Comparison of ENCODE assay signal across 8 cellular contexts in genomic region chr16:70437017-70437581, GRCh38. TPM values are rescaled to one million over a fixed set of nuclear protein-coding genes. Genes with fewer than 3 reads are reported as not detected.
DNase-seq lines count a peak whose midpoint lies in the region; TF ChIP-seq lines count a peak whose summit lies in the region.

No MANE protein-coding gene starts in this region.

- peak overlapping the region; percentile 95 for H3K27ac Mint-ChIP-seq in activated T-cell treated with anti-CD3 and anti-CD28 coated beads, Interleukin-2, amount 50 U/mL, for 24 hours

- peak overlapping the region; percentile 95 for H3K4me3 Mint-ChIP-seq in activated T-cell treated with anti-CD3 and anti-CD28 coated beads, Interleukin-2, amount 50 U/mL, for 24 hours

- H2AFZ ChIP-seq in fibroblast of lung (ENCODE audit: low read length), result no peak overlapping the region

- TF ChIP-seq POLR2A in Peyer's patch (IDR thresholded peaks at IDR 0.05), result no peak

- H3K27me3 ChIP-seq in fibroblast of lung (ENCODE audit: control insufficient read depth, insufficient read depth, low read length), result no peaks in the 10 kb centered on the region
- no peaks in the 10 kb centered on the region for H3K27me3 ChIP-seq in Peyer's patch

- H3K9me3 ChIP-seq in fibroblast of lung (ENCODE audit: control insufficient read depth, insufficient read depth, low read depth, low read length), result no peaks in the 10 kb centered on the region
- H3K9me3 ChIP-seq in Peyer's patch, result no peaks in the 10 kb centered on the region

- H3K79me2 ChIP-seq in fibroblast of lung (ENCODE audit: control insufficient read depth, insufficient read depth, low read length), result peaks cover 22% of the 10 kb centered on the region

- peaks cover 4% of the 10 kb centered on the region for H3K36me3 ChIP-seq in fibroblast of lung (ENCODE audit: control insufficient read depth, insufficient read depth, low read length)
- no peaks in the 10 kb centered on the region for H3K36me3 ChIP-seq in Peyer's patch

- POLR2A ChIA-PET in RWPE1 (lab: Yijun Ruan, JAX; ENCODE audit: low non-redundant PET), result no interaction called here

- peaks cover 63% of the 10 kb centered on the region for H3K4me1 Mint-ChIP-seq in activated T-cell treated with anti-CD3 and anti-CD28 coated beads, Interleukin-2, amount 50 U/mL, for 24 hours (ENCODE audit: low read depth)

- peaks cover 20% of the 10 kb centered on the region for H3K36me3 Mint-ChIP-seq in activated T-cell treated with anti-CD3 and anti-CD28 coated beads, Interleukin-2, amount 50 U/mL, for 24 hours (ENCODE audit: low read depth)

- peak overlapping the region; percentile 100 for H3K4me2 ChIP-seq in fibroblast of lung (ENCODE audit: extremely low read depth, insufficient read depth, low read length)

- H3K27ac ChIP-seq in RWPE1 (peak overlapping the region; percentile 80), fibroblast of lung (ENCODE audit: insufficient read depth, low read length) (peak overlapping the region; percentile 1), skin epidermis (peak overlapping the region in 15 of 21 experiments; percentile 8 to 93 (median 80)), Peyer's patch (peak overlapping the region in 1 of 4 donors; percentile 75)

- H3K9me3 Mint-ChIP-seq in activated T-cell treated with anti-CD3 and anti-CD28 coated beads, Interleukin-2, amount 50 U/mL, for 24 hours, result no peaks in the 10 kb centered on the region

- H3K4me3 ChIP-seq in fibroblast of lung (replicated peaks in 1 of 4; ENCODE audit: control extremely low read depth in 1 of 4, insufficient read depth in 1 of 4, low read depth in 3 of 4, low read length in 4 of 4), result peak overlapping the region; percentile 74 to 80 (median 80)
- peak overlapping the region in 4 of 7 experiments; percentile 55 to 74 (median 63) for H3K4me3 ChIP-seq in skin epidermis
- peak overlapping the region in 1 of 4 donors; percentile 97 for H3K4me3 ChIP-seq in Peyer's patch

- peaks cover 31% of the 10 kb centered on the region for H3K4me1 ChIP-seq in fibroblast of lung (ENCODE audit: control insufficient read depth, extremely low read depth, insufficient read depth, low read length)
- H3K4me1 ChIP-seq in Peyer's patch, result peaks cover 0 to 51% (median 24%) of the 10 kb centered on the region in 4 donors

- no peaks in the 10 kb centered on the region for H3K27me3 Mint-ChIP-seq in activated T-cell treated with anti-CD3 and anti-CD28 coated beads, Interleukin-2, amount 50 U/mL, for 24 hours

- CTCF ChIA-PET in RWPE1 (lab: Yijun Ruan, JAX), result interaction anchor here (0.5 to 1.3 kb wide), 2 partner anchors 12 to 87 kb away, joined by 5 read pairs; no protein-coding TSS in a partner anchor

- DNase-seq in activated T-cell treated with anti-CD3 and anti-CD28 coated beads, Interleukin-2, amount 50 U/mL, for 24 hours, result no peak
- DNase-seq in activated T-cell treated with anti-CD3 and anti-CD28 coated beads, Interleukin-2, amount 50 U/mL, for 1 hour, result no peak
- DNase-seq in RWPE1 (ENCODE audit: low spot score) (no peak), fibroblast of lung (ENCODE audit: low read depth in 2 of 2) (peak; percentile 88 to 93), inferior parietal cortex (ENCODE audit: extremely low spot score) (no peak), Peyer's patch (no peak), SIG-M5 (lab: John Stamatoyannopoulos, UW) (no peak)

- H4K20me1 ChIP-seq in fibroblast of lung (ENCODE audit: control insufficient read depth, extremely low read depth, insufficient read depth, low read length), result no peaks in the 10 kb centered on the region

- TF ChIP-seq CTCF in RWPE1 (conservative IDR thresholded peaks at IDR 0.05; ENCODE audit: low read depth) (no peak), fibroblast of lung (conservative IDR thresholded peaks at IDR 0.05 in 1 of 2, IDR thresholded peaks at IDR 0.05 in 1 of 2; ENCODE audit: low read depth in 1 of 2, low read length in 2 of 2) (no peak), Peyer's patch (IDR thresholded peaks at IDR 0.05) (no peak)

- no peak overlapping the region for H3K9ac ChIP-seq in fibroblast of lung (ENCODE audit: insufficient read depth, low read length)

RNA-seq across cellular contexts. Expression of gene ST3GAL2, which starts 1.8 kb away (rescaled TPM):
- total RNA-seq in fibroblast of lung (9.5 and 17.8 TPM in 2 replicates), Peyer's patch (10 to 100 TPM; 13.0 to 27.5 (median 19.6) TPM)
- polyA plus RNA-seq in fibroblast of lung, result 13.1 and 13.5 TPM in 2 replicates
- polyA plus RNA-seq in fibroblast of lung (2012), result 16.2 and 17.6 TPM in 2 replicates
- polyA minus RNA-seq in fibroblast of lung (ENCODE audit: low replicate concordance), result 59.6 and 59.9 TPM in 2 replicates

RNA-seq across cellular contexts. Expression of gene FCSK, which starts 17.3 kb away (rescaled TPM):
- total RNA-seq in fibroblast of lung (11.8 and 13.5 TPM in 2 replicates), Peyer's patch (100 to 1,000 TPM in 1 of 4 donors, 10 to 100 TPM in 3; 32.2 to 127 (median 52.9) TPM)
- polyA plus RNA-seq in fibroblast of lung, result 4.4 and 4.9 TPM in 2 replicates
- polyA plus RNA-seq in fibroblast of lung (2012), result 4.4 and 5.0 TPM in 2 replicates
- polyA minus RNA-seq in fibroblast of lung (ENCODE audit: low replicate concordance), result 5.9 and 7.1 TPM in 2 replicates

Comparison
In these comparisons a context has a peak if more than half of its experiments do, and no peak if none do; other contexts are left out.
1. DNase-seq: peak in fibroblast of lung (2 of 2); none in activated T-cell treated with anti-CD3 and anti-CD28 coated beads, Interleukin-2, amount 50 U/mL, for 24 hours (single experiment), activated T-cell treated with anti-CD3 and anti-CD28 coated beads, Interleukin-2, amount 50 U/mL, for 1 hour (single experiment), RWPE1 (single experiment), inferior parietal cortex (single experiment), Peyer's patch (0 of 3) and SIG-M5 (single experiment).